ENCODE assay signal across 8 cellular contexts in the genomic region with DNA sequence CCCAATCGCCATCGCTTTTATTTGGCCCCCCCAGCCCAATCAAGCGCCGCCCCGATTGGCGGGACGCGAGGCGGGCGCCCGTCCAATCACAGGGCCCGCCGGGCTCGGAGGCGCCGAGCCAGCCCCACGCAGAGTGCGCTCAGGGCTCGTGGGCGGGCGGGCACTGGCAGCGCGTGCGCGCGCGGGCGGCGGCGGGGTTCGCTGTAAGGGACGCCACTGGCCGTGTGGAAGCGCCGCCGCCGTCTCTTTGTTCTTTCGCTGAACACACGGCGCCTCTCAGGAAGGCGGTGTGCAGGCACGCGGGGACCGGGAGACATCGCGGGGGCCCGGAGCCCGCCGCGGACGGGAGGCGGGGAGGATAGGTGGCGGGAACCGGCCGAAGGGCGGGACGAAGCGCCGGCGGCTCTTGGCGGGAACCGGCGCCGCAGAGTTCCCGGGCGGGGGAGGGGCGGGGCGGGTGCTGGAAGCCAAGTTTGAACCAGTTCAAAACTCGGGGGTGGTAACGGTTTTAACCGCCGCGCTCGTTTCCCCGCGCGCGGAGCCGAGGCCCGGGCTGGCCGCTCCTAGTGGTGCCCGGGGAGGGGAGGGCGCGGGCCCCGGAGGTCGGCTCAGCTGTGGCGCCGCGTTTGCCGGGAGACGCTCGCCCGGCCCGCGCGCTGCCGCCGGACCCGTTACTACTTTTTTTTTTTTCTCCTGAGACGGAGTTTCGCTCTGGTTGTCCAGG. TPM values are rescaled to one million over a fixed set of nuclear protein-coding genes. Genes with fewer than 3 reads are reported as not detected.
DNase-seq lines count a peak whose midpoint lies in the region; ATAC-seq and TF ChIP-seq lines count a peak whose summit lies in the region.

No MANE protein-coding gene starts in this region.

- H4K20me1 ChIP-seq in OCI-LY3 (ENCODE audit: insufficient read depth, low read length), result peaks cover 36% of the 10 kb centered on the region

- no peaks in the 10 kb centered on the region for H3K27me3 ChIP-seq in HUES64 (ENCODE audit: insufficient read depth, low read length)
- H3K27me3 ChIP-seq in OCI-LY3 (ENCODE audit: low read depth, low read length), result no peaks in the 10 kb centered on the region
- H3K27me3 ChIP-seq in mucosa of stomach (ENCODE audit: control insufficient read depth, insufficient read depth, low read length), result no peaks in the 10 kb centered on the region

- peak overlapping the region; percentile 81 for H3K4me3 ChIP-seq in HUES64 (ENCODE audit: low read length)
- peak overlapping the region; percentile 92 for H3K4me3 ChIP-seq in OCI-LY3 (ENCODE audit: low read length)
- peak overlapping the region; percentile 76 for H3K4me3 ChIP-seq in epithelial cell of proximal tubule (ENCODE audit: low read depth, low read length)
- H3K4me3 ChIP-seq in mucosa of stomach (ENCODE audit: low read length), result peak overlapping the region; percentile 56

- no peaks in the 10 kb centered on the region for H3K9me3 ChIP-seq in HUES64 (ENCODE audit: insufficient read depth, low read depth, low read length)
- no peaks in the 10 kb centered on the region for H3K9me3 ChIP-seq in OCI-LY3 (ENCODE audit: insufficient read depth, low read length)
- H3K9me3 ChIP-seq in mucosa of stomach (ENCODE audit: control insufficient read depth, low read length), result no peaks in the 10 kb centered on the region

- ATAC-seq in GM21526 (IDR thresholded peaks at IDR 0.05; ENCODE audit: low FRiP score, unreplicated experiment), result peak; percentile 89

- peak overlapping the region; percentile 98 for H3K4me2 ChIP-seq in OCI-LY3 (ENCODE audit: low read length)

- peak overlapping the region; percentile 99 for H3K9ac ChIP-seq in HUES64 (ENCODE audit: low read depth, low read length)
- peak overlapping the region; percentile 99 for H3K9ac ChIP-seq in OCI-LY3 (ENCODE audit: low read length)
- H3K9ac ChIP-seq in mucosa of stomach (ENCODE audit: low read length), result peak overlapping the region; percentile 70

- under 1% methylated on average over 101 of the region's 101 CpGs for WGBS in HUES64

- DNase-seq in DMS114 treated with DMSO at 0.1 percent for 48 hours (lab: John Stamatoyannopoulos, UW; ENCODE audit: unreplicated experiment) (peak; percentile 62), activated T-cell treated with anti-CD3 and anti-CD28 coated beads for 48 hours (ENCODE audit: low read depth) (peak; percentile 96), epithelial cell of proximal tubule (ENCODE audit: low read depth) (no peak)
- peak; percentile 75 to 86 for DNase-seq in stimulated activated CD8-positive, alpha-beta memory T cell treated with anti-CD3 and anti-CD28 coated beads, Interleukin-4, amount 100 ng/mL, for 4 hours (ENCODE audit: low read depth in 2 of 2, low spot score in 1 of 2)

- peaks cover 60% of the 10 kb centered on the region for H3K79me2 ChIP-seq in OCI-LY3 (ENCODE audit: low read length)

- H3K4me1 ChIP-seq in HUES64 (ENCODE audit: insufficient read depth, low read length) (peaks cover 8% of the 10 kb centered on the region), OCI-LY3 (ENCODE audit: low read length) (peaks cover 20% of the 10 kb centered on the region), mucosa of stomach (ENCODE audit: control insufficient read depth, insufficient read depth, low read length) (peaks cover 8% of the 10 kb centered on the region)

- H3K27ac ChIP-seq in HUES64 (ENCODE audit: low read depth, low read length) (peak overlapping the region; percentile 95), OCI-LY3 (ENCODE audit: low read length) (peak overlapping the region; percentile 88)

- H2AFZ ChIP-seq in OCI-LY3 (ENCODE audit: low read depth, low read length), result peak overlapping the region; percentile 78; the same call in 1 of the 2 replicates

- H3K36me3 ChIP-seq in HUES64 (ENCODE audit: insufficient read depth, low read length) (no peaks in the 10 kb centered on the region), OCI-LY3 (replicated peaks; ENCODE audit: low read depth, low read length) (peaks cover 31% of the 10 kb centered on the region), mucosa of stomach (ENCODE audit: control insufficient read depth, insufficient read depth, low read length) (no peaks in the 10 kb centered on the region)

- TF ChIP-seq CTCF in OCI-LY3 (IDR thresholded peaks at IDR 0.05; ENCODE audit: low read depth, low read length) (no peak), epithelial cell of proximal tubule (conservative IDR thresholded peaks at IDR 0.05; ENCODE audit: low read depth, low read length) (no peak)

RNA-seq across cellular contexts. Expression of a gene that starts 0.4 kb away (rescaled TPM):
- polyA plus RNA-seq in HUES64 (2013, experiment 1 of 2), result 57.0 TPM
- polyA plus RNA-seq in HUES64 (2013, experiment 2 of 2), result 53.3 TPM
- total RNA-seq in epithelial cell of proximal tubule, result 24.9 and 26.5 TPM in 2 replicates
